ENCODE assay signal across 1 cellular context in the genomic region with DNA sequence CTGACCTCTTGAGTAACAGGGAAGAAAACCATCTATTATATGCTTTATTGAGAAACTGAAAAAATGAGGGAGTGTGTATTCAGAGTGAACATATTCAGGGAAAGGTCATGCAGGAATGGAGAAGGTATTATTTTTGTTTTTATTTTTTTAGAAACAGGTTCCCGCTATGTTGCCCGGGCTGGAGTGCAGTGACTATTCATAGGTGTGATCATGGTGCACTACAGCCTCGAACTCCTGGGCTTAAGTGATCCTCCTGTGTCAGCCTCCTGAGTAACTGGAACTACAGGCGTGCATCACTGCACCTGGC.
TF ChIP-seq lines count a peak whose summit lies in the region.

No MANE protein-coding gene starts in this region.

TF ChIP-seq in liver, 16 proteins besides CTCF, POLR2A, EP300 and RAD21:
- TF ChIP-seq JUND (IDR thresholded peaks at IDR 0.05) (no peak), FOXA1 (IDR thresholded peaks at IDR 0.05) (no peak), NR2F2 (IDR thresholded peaks at IDR 0.05) (peak; percentile 7), TAF1 (conservative IDR thresholded peaks at IDR 0.05) (no peak)
- TF ChIP-seq, protein P1, sequence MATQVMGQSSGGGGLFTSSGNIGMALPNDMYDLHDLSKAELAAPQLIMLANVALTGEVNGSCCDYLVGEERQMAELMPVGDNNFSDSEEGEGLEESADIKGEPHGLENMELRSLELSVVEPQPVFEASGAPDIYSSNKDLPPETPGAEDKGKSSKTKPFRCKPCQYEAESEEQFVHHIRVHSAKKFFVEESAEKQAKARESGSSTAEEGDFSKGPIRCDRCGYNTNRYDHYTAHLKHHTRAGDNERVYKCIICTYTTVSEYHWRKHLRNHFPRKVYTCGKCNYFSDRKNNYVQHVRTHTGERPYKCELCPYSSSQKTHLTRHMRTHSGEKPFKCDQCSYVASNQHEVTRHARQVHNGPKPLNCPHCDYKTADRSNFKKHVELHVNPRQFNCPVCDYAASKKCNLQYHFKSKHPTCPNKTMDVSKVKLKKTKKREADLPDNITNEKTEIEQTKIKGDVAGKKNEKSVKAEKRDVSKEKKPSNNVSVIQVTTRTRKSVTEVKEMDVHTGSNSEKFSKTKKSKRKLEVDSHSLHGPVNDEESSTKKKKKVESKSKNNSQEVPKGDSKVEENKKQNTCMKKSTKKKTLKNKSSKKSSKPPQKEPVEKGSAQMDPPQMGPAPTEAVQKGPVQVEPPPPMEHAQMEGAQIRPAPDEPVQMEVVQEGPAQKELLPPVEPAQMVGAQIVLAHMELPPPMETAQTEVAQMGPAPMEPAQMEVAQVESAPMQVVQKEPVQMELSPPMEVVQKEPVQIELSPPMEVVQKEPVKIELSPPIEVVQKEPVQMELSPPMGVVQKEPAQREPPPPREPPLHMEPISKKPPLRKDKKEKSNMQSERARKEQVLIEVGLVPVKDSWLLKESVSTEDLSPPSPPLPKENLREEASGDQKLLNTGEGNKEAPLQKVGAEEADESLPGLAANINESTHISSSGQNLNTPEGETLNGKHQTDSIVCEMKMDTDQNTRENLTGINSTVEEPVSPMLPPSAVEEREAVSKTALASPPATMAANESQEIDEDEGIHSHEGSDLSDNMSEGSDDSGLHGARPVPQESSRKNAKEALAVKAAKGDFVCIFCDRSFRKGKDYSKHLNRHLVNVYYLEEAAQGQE (IDR thresholded peaks at IDR 0.05) = no peak
TF ChIP-seq in liver: peak in this region for 1.
